8 cellular contexts compared by ENCODE assay signal in the genomic region with DNA sequence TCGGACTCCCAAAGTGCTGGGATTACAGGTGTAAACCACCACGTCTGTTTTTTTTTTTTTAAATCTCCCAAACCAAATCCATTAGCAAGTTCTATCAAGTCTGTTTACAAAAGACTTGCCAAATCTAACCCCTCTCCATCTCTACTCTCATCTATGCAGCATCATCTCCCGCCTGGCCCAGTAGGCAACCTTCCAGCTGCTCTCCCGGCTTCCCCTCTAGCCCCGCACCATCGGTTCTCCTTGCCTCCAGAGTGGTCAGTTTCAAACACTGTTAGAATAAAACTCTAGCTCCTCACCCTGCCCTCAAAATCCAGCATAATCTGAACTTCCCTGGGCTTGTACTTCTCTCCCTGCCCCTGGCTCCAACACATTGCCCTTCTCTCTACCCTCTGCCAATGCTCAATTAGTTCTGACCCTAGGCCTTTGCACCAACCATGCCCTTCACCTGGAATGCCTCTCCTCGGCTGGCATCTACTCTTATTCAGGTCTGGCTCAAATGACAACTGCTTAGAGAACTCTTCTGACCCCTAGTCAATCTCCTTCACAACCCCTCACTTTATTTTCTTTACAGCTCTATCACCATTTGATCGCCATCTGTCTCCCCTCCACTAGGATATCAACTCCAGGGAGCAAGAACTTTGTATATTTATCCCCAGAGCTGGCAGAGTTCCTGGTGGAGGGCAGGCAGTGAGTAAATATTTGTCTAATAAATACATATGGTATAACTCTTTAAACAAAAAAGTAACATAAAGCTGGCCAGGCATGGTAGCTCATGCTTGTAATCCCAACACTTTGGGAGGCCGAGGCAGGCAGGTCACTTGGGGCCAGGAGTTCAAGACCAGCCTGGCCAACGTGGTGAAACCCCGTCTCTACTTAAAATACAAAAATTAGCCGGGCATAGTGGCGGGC. TPM values are rescaled to one million over a fixed set of nuclear protein-coding genes. Genes with fewer than 3 reads are reported as not detected.
DNase-seq lines count a peak whose midpoint lies in the region; ATAC-seq and TF ChIP-seq lines count a peak whose summit lies in the region.

No MANE protein-coding gene starts in this region.

- peaks cover 56 to 61% of the 10 kb centered on the region in 2 donors for H3K4me1 ChIP-seq in gastrocnemius medialis

- H3K9me3 ChIP-seq in gastrocnemius medialis, result no peaks in the 10 kb centered on the region

- TF ChIP-seq CTCF in coronary artery (IDR thresholded peaks at IDR 0.05) (no peak), gastrocnemius medialis (IDR thresholded peaks at IDR 0.05 in 4 of 5, conservative IDR thresholded peaks at IDR 0.05 in 1 of 5) (no peak)

- in situ Hi-C loops in gastrocnemius medialis (cut with MboI; ENCODE audit: low sequenced_read_pairs in 4 of 4), result no loop called here

- peaks cover 0 to 4% of the 10 kb centered on the region in 2 donors for H3K36me3 ChIP-seq in gastrocnemius medialis

- no peaks in the 10 kb centered on the region for H3K27me3 ChIP-seq in gastrocnemius medialis

- peak; percentile 61 for DNase-seq in NCI-H510A treated with DMSO at 0.1 percent for 48 hours (lab: John Stamatoyannopoulos, UW)
- DNase-seq in NCI-H510A (lab: John Stamatoyannopoulos, UW), result no peak
- DNase-seq in NCI-H1694 treated with DMSO at 0.1 percent for 48 hours (lab: John Stamatoyannopoulos, UW), result peak; percentile 39
- DNase-seq in coronary artery (ENCODE audit: low spot score), result no peak
- no peak for DNase-seq in gastrocnemius medialis
- DNase-seq in Ammon's horn (ENCODE audit: low spot score), result no peak
- no peak for DNase-seq in NCI-H526 (lab: John Stamatoyannopoulos, UW)

- no peak overlapping the region for H3K4me3 ChIP-seq in coronary artery
- H3K4me3 ChIP-seq in gastrocnemius medialis, result no peak overlapping the region

- TF ChIP-seq POLR2A in gastrocnemius medialis (IDR thresholded peaks at IDR 0.05), result no peak

- intact Hi-C loops in gastrocnemius medialis (cut with DNase I; ENCODE audit: low total_unique reads), result no loop called here

- ATAC-seq in gastrocnemius medialis, result no peak
- no peak for ATAC-seq in GM21526 (IDR thresholded peaks at IDR 0.05; ENCODE audit: low FRiP score, unreplicated experiment)

- H3K27ac ChIP-seq in coronary artery (peak overlapping the region; percentile 27 to 52), gastrocnemius medialis (peak overlapping the region; percentile 35 to 82 (median 57))

RNA-seq across cellular contexts. Expression of a gene that starts 4.9 kb away (rescaled TPM):
- 100 to 1,000 TPM in 2 of 4 donors, 10 to 100 TPM in 2; 83.5 to 133 (median 93.5) TPM for total RNA-seq in gastrocnemius medialis

RNA-seq across cellular contexts. Expression of a gene that starts 39.6 kb away (rescaled TPM):
- 1 to 10 TPM; 3.5 to 9.9 (median 5.4) TPM for total RNA-seq in gastrocnemius medialis

RNA-seq across cellular contexts. Expression of a gene that starts 47.7 kb away (rescaled TPM):
- total RNA-seq in gastrocnemius medialis, result 10 to 100 TPM in 3 of 4 donors, 1 to 10 TPM in 1; 9.3 to 22.1 (median 17.0) TPM

Comparison
In these comparisons a context has a peak if more than half of its experiments do, and no peak if none do; other contexts are left out.
1. DNase-seq: peak in NCI-H510A treated with DMSO at 0.1 percent for 48 hours (single experiment) and NCI-H1694 treated with DMSO at 0.1 percent for 48 hours (single experiment); none in NCI-H510A (single experiment), coronary artery (single experiment), gastrocnemius medialis (0 of 2), Ammon's horn (single experiment) and NCI-H526 (0 of 2).